ENCODE assay signal across 1 cellular context in genomic region chr12:23209793-23210192, GRCh38.
TF ChIP-seq lines count a peak whose summit lies in the region.

No MANE protein-coding gene starts in this region.

TF ChIP-seq in GM12878, 131 proteins besides CTCF, POLR2A, EP300 and RAD21 (continued from another document):
- TF ChIP-seq ZNF592 (IDR thresholded peaks at IDR 0.05) (no peak), ZNF274 (IDR thresholded peaks at IDR 0.05; ENCODE audit: insufficient read depth, insufficient read length) (no peak), NFYA (IDR thresholded peaks at IDR 0.05; ENCODE audit: borderline replicate concordance, low read depth, low read length) (no peak)
